Comparison of ENCODE assay signal across 22 cellular contexts in the genomic region with DNA sequence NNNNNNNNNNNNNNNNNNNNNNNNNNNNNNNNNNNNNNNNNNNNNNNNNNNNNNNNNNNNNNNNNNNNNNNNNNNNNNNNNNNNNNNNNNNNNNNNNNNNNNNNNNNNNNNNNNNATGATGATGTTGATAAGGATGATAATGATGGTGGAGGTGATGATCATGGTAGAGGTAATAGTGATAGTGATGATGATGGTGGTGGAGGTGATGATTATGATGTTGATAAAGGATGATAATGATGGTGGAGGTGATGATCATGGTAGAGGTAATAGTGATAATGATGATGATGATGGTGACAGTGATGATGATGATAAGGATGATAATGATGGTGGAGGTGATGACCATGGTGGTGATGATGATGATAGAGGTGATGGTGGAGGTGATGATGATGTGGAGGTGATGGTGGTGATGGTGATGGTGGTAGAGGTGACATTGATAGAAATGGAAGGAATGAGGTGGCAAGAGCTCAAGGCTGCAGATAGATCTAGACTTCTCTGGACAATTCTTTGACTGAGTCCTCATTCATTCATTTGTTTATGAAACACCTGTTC. TPM values are rescaled to one million over a fixed set of nuclear protein-coding genes. Genes with fewer than 3 reads are reported as not detected.
DNase-seq lines count a peak whose midpoint lies in the region; ATAC-seq, FAIRE-seq and TF ChIP-seq lines count a peak whose summit lies in the region.
"Had no signal": no experiment of that assay in that cellular context is flagged by ENCODE, and none has a peak within 500 bp of the region (broad histone marks: within the 10 kb centered on the region; RNA-seq: fewer than 3 reads in every experiment).

No MANE protein-coding gene starts in this region.

- no peaks in the 10 kb centered on the region for H3K36me3 ChIP-seq in Panc1 (ENCODE audit: control insufficient read depth, insufficient read depth, low read length)
- H3K36me3 ChIP-seq in keratinocyte (ENCODE audit: control insufficient read depth in 2 of 2, extremely low read depth in 1 of 2, insufficient read depth in 2 of 2, low read length in 2 of 2): no peaks in the 10 kb centered on the region

- no peaks in the 10 kb centered on the region for H3K27me3 Mint-ChIP-seq in activated naive CD4-positive, alpha-beta T cell treated with anti-CD3 and anti-CD28 coated beads for 36 hours (ENCODE audit: low read depth)

- CTCF ChIA-PET in activated naive CD4-positive, alpha-beta T cell treated with anti-CD3 and anti-CD28 coated beads for 36 hours (lab: Charles Lee): no interaction called here
- CTCF ChIA-PET in Panc1 (lab: Charles Lee): interaction anchor here (1.0 kb wide), 1 partner anchor 177 kb away, joined by 3 read pairs; no protein-coding TSS in a partner anchor

- H3K4me3 ChIP-seq in Panc1 (ENCODE audit: low read depth in 2 of 2, low read length in 2 of 2) (no peak overlapping the region), keratinocyte (ENCODE audit: control insufficient read depth in 2 of 3, extremely low read depth in 1 of 3, insufficient read depth in 2 of 3, low read depth in 1 of 3, low read length in 3 of 3) (peak overlapping the region in 1 of 3 experiments; percentile 11)
- H3K4me3 ChIP-seq: GM12878, GM23248, K562 had no signal

- no peak overlapping the region for H2AFZ ChIP-seq in keratinocyte (ENCODE audit: control insufficient read depth, low read length)
- H2AFZ ChIP-seq: GM23248 had no signal

- no TSS peak for BruUV-seq in Panc1 (replicated peaks; lab: Mats Ljungman, UMichigan)

- H3K79me2 ChIP-seq in keratinocyte (ENCODE audit: control insufficient read depth, insufficient read depth, low read length): peaks cover 5% of the 10 kb centered on the region

- H4K20me1 ChIP-seq in keratinocyte (ENCODE audit: control insufficient read depth, extremely low read depth, insufficient read depth, low read length): no peaks in the 10 kb centered on the region

- ATAC-seq in activated naive CD4-positive, alpha-beta T cell treated with anti-CD3 and anti-CD28 coated beads, Interleukin-2, amount 50 U/mL, for 72 hours: peak; percentile 16 to 26
- no peak for ATAC-seq in Panc1
- ATAC-seq in stimulated activated effector memory CD8-positive, alpha-beta T cell treated with anti-CD3 and anti-CD28 coated beads, Interleukin-12 subunit alpha, Interleukin-12 subunit beta, amount 100 ng/mL, for 72 hours: peak; percentile 61
- ATAC-seq in GM19351 (IDR thresholded peaks at IDR 0.05; ENCODE audit: unreplicated experiment): no peak
- ATAC-seq: GM12878, K562 had no signal

- H3K27me3 ChIP-seq in Panc1 (ENCODE audit: control insufficient read depth, insufficient read depth, low read length) (no peaks in the 10 kb centered on the region), keratinocyte (ENCODE audit: control insufficient read depth, extremely low read depth, insufficient read depth, low read length) (no peaks in the 10 kb centered on the region)

- dilution Hi-C loops in keratinocyte (cut with MboI; ENCODE audit: extremely low pct_ligation_motif_present, low sequenced_read_pairs): no loop called here

- no peaks in the 10 kb centered on the region for H3K4me1 Mint-ChIP-seq in activated naive CD4-positive, alpha-beta T cell treated with anti-CD3 and anti-CD28 coated beads for 36 hours (ENCODE audit: low read depth)
- H3K4me1 Mint-ChIP-seq in stimulated activated effector memory CD8-positive, alpha-beta T cell treated with anti-CD3 and anti-CD28 coated beads, Interleukin-12 subunit alpha, Interleukin-12 subunit beta, amount 100 ng/mL, for 72 hours: no peaks in the 10 kb centered on the region

- intact Hi-C loops in activated naive CD4-positive, alpha-beta T cell treated with anti-CD3 and anti-CD28 coated beads for 36 hours (cut with micrococcal nuclease): no loop called here
- intact Hi-C loops in Panc1 (cut with micrococcal nuclease; ENCODE audit: unreplicated experiment): no loop called here

- in situ Hi-C loops in Panc1 (cut with HindIII; ENCODE audit: low pct_unique_long_range_greater_than_20kb, low sequenced_read_pairs): no loop called here

- TF ChIP-seq CTCF in Panc1 (IDR thresholded peaks at IDR 0.05) (no peak), keratinocyte (optimal IDR thresholded peaks at IDR 0.05 in 1 of 3, IDR thresholded peaks at IDR 0.05 in 1 of 3, conservative IDR thresholded peaks at IDR 0.05 in 1 of 3; ENCODE audit: extremely low read depth in 1 of 3, insufficient read depth in 2 of 3, low read length in 3 of 3) (no peak)

- H3K4me1 ChIP-seq in Panc1 (ENCODE audit: control insufficient read depth, insufficient read depth, low read length) (peaks cover 35% of the 10 kb centered on the region), keratinocyte (ENCODE audit: control insufficient read depth, extremely low read depth, insufficient read depth, low read length) (peaks cover 21% of the 10 kb centered on the region)

- no peaks in the 10 kb centered on the region for H3K9me3 ChIP-seq in Panc1 (ENCODE audit: control insufficient read depth, insufficient read depth, low read depth, low read length)
- H3K9me3 ChIP-seq in keratinocyte (ENCODE audit: control insufficient read depth, low read depth, low read length): no peaks in the 10 kb centered on the region

- H3K27ac ChIP-seq in Panc1 (ENCODE audit: low read length) (peak overlapping the region; percentile 2), keratinocyte (ENCODE audit: control insufficient read depth, insufficient read depth, low read length) (no peak overlapping the region)
- H3K27ac ChIP-seq: GM23248 had no signal

- no peak for DNase-seq in activated naive CD4-positive, alpha-beta T cell treated with anti-CD3 and anti-CD28 coated beads, Interleukin-2, amount 50 U/mL, for 72 hours (ENCODE audit: low spot score in 2 of 2)
- no peak for DNase-seq in activated naive CD4-positive, alpha-beta T cell treated with anti-CD3 and anti-CD28 coated beads for 36 hours
- DNase-seq in Panc1 (ENCODE audit: low read depth, low spot score) (no peak), keratinocyte (ENCODE audit: low read depth, low spot score) (no peak), A172 (ENCODE audit: low spot score) (no peak), islet precursor cell (no peak)
- DNase-seq in stimulated activated effector memory CD8-positive, alpha-beta T cell treated with anti-CD3 and anti-CD28 coated beads, Interleukin-12 subunit alpha, Interleukin-12 subunit beta, amount 100 ng/mL, for 72 hours (ENCODE audit: low spot score in 2 of 2): no peak
- DNase-seq: 8988T, DND-41, GM23248, MV-4-11, NCI-H1436, NCI-H2029, NCI-H2171, NCI-H446, NCI-H748 treated with DMSO at 0.1 percent for 48 hours, PC-3 had no signal

- FAIRE-seq in keratinocyte (lab: Jason Lieb, UNC): no peak
- FAIRE-seq: G401.6, GM12878, K562 had no signal

- no peak overlapping the region for H3K27ac Mint-ChIP-seq in activated naive CD4-positive, alpha-beta T cell treated with anti-CD3 and anti-CD28 coated beads, Interleukin-2, amount 50 U/mL, for 72 hours
- H3K27ac Mint-ChIP-seq in activated naive CD4-positive, alpha-beta T cell treated with anti-CD3 and anti-CD28 coated beads for 36 hours: no peak overlapping the region
- H3K27ac Mint-ChIP-seq in stimulated activated effector memory CD8-positive, alpha-beta T cell treated with anti-CD3 and anti-CD28 coated beads, Interleukin-12 subunit alpha, Interleukin-12 subunit beta, amount 100 ng/mL, for 72 hours: no peak overlapping the region

- H3K4me2 ChIP-seq in keratinocyte (ENCODE audit: control insufficient read depth, extremely low read depth, insufficient read depth, low read depth, low read length): peak overlapping the region; percentile 80

- H3K9me1 ChIP-seq in keratinocyte (ENCODE audit: control insufficient read depth, extremely low read depth, insufficient read depth, low read length): no peaks in the 10 kb centered on the region

- no peaks in the 10 kb centered on the region for H3K36me3 Mint-ChIP-seq in activated naive CD4-positive, alpha-beta T cell treated with anti-CD3 and anti-CD28 coated beads, Interleukin-2, amount 50 U/mL, for 72 hours
- no peaks in the 10 kb centered on the region for H3K36me3 Mint-ChIP-seq in activated naive CD4-positive, alpha-beta T cell treated with anti-CD3 and anti-CD28 coated beads for 36 hours (ENCODE audit: low read depth)
- H3K36me3 Mint-ChIP-seq in stimulated activated effector memory CD8-positive, alpha-beta T cell treated with anti-CD3 and anti-CD28 coated beads, Interleukin-12 subunit alpha, Interleukin-12 subunit beta, amount 100 ng/mL, for 72 hours: no peaks in the 10 kb centered on the region

- no peak overlapping the region for H3K9ac ChIP-seq in keratinocyte (ENCODE audit: control insufficient read depth, extremely low read depth, insufficient read depth, low read length)
- H3K9ac ChIP-seq: GM23248 had no signal

- no peaks in the 10 kb centered on the region for H3K9me3 Mint-ChIP-seq in activated naive CD4-positive, alpha-beta T cell treated with anti-CD3 and anti-CD28 coated beads, Interleukin-2, amount 50 U/mL, for 72 hours
- H3K9me3 Mint-ChIP-seq in activated naive CD4-positive, alpha-beta T cell treated with anti-CD3 and anti-CD28 coated beads for 36 hours: no peaks in the 10 kb centered on the region
- H3K9me3 Mint-ChIP-seq in stimulated activated effector memory CD8-positive, alpha-beta T cell treated with anti-CD3 and anti-CD28 coated beads, Interleukin-12 subunit alpha, Interleukin-12 subunit beta, amount 100 ng/mL, for 72 hours: no peaks in the 10 kb centered on the region

- no peak overlapping the region for H3K4me3 Mint-ChIP-seq in activated naive CD4-positive, alpha-beta T cell treated with anti-CD3 and anti-CD28 coated beads for 36 hours
- no peak overlapping the region for H3K4me3 Mint-ChIP-seq in stimulated activated effector memory CD8-positive, alpha-beta T cell treated with anti-CD3 and anti-CD28 coated beads, Interleukin-12 subunit alpha, Interleukin-12 subunit beta, amount 100 ng/mL, for 72 hours

- POLR2A ChIA-PET in Panc1 (lab: Charles Lee): no interaction called here

RNA-seq across cellular contexts. Expression of a gene that starts 47.8 kb away (rescaled TPM):
- under 1 TPM in 1 of 2 donors, not detected in 1; 0.53 TPM for total RNA-seq in activated naive CD4-positive, alpha-beta T cell treated with anti-CD3 and anti-CD28 coated beads, Interleukin-2, amount 50 U/mL, for 72 hours
- under 1 TPM; 0.26 to 0.91 TPM for total RNA-seq in activated naive CD4-positive, alpha-beta T cell treated with anti-CD3 and anti-CD28 coated beads for 36 hours
- 62.4 TPM for total RNA-seq in Panc1 (2021; ENCODE audit: unreplicated experiment)
- polyA plus RNA-seq in Panc1 (2012; ENCODE audit: insufficient read length): 91.8 TPM
- polyA plus RNA-seq in keratinocyte: 3.8 to 9.7 TPM (median 4.3 TPM) in 3 replicates
- polyA plus RNA-seq in keratinocyte (2011; ENCODE audit: low read depth): 5.0 TPM
- 2.8 and 5.4 TPM in 2 replicates for polyA plus RNA-seq in keratinocyte (2011; cell fraction: cytosol; rRNA removed)
- polyA plus RNA-seq in keratinocyte (2011; cell fraction: nucleus; rRNA removed): 10.8 and 13.1 TPM in 2 replicates
- 5.5 and 15.2 TPM in 2 replicates for polyA plus RNA-seq in keratinocyte (2012; ENCODE audit: low replicate concordance)
- 4.1 to 13.5 TPM (median 4.9 TPM) in 3 replicates for polyA minus RNA-seq in keratinocyte
- polyA minus RNA-seq in keratinocyte (2011; cell fraction: cytosol; rRNA and poly(A)+ RNA removed): 11.1 TPM
- polyA minus RNA-seq in keratinocyte (2011; cell fraction: nucleus; rRNA and poly(A)+ RNA removed): 9.2 and 10.3 TPM in 2 replicates
- total RNA-seq in A172 (2014; rRNA removed; shearing (Covaris generic)): 27.1 and 30.2 TPM in 2 replicates
- polyA plus RNA-seq: GM12878, K562 had no signal

RNA-seq across cellular contexts. Expression of a gene that starts 49.8 kb away (rescaled TPM):
- not detected for total RNA-seq in activated naive CD4-positive, alpha-beta T cell treated with anti-CD3 and anti-CD28 coated beads, Interleukin-2, amount 50 U/mL, for 72 hours
- total RNA-seq in activated naive CD4-positive, alpha-beta T cell treated with anti-CD3 and anti-CD28 coated beads for 36 hours: not detected
- total RNA-seq in Panc1 (2021; ENCODE audit: unreplicated experiment): not detected
- polyA plus RNA-seq in Panc1 (2012; ENCODE audit: insufficient read length): not detected
- not detected in 3 replicates for polyA plus RNA-seq in keratinocyte
- not detected for polyA plus RNA-seq in keratinocyte (2011; ENCODE audit: low read depth)
- polyA plus RNA-seq in keratinocyte (2011; cell fraction: cytosol; rRNA removed): not detected in 2 replicates
- polyA plus RNA-seq in keratinocyte (2011; cell fraction: nucleus; rRNA removed): not detected in 2 replicates
- polyA plus RNA-seq in keratinocyte (2012; ENCODE audit: low replicate concordance): not detected in 2 replicates
- not detected in 3 replicates for polyA minus RNA-seq in keratinocyte
- not detected for polyA minus RNA-seq in keratinocyte (2011; cell fraction: cytosol; rRNA and poly(A)+ RNA removed)
- polyA minus RNA-seq in keratinocyte (2011; cell fraction: nucleus; rRNA and poly(A)+ RNA removed): not detected in 2 replicates
- not detected in 2 replicates for total RNA-seq in A172 (2014; rRNA removed; shearing (Covaris generic))
- total RNA-seq: GM12878, GM23248, K562, PC-3 had no signal
- polyA plus RNA-seq: BJ, GM12878, GM23248, K562 had no signal

Comparison
In these comparisons a context has a peak if more than half of its experiments do, and no peak if none do; other contexts are left out.
1. ATAC-seq: peak in activated naive CD4-positive, alpha-beta T cell treated with anti-CD3 and anti-CD28 coated beads, Interleukin-2, amount 50 U/mL, for 72 hours (2 of 2) and stimulated activated effector memory CD8-positive, alpha-beta T cell treated with anti-CD3 and anti-CD28 coated beads, Interleukin-12 subunit alpha, Interleukin-12 subunit beta, amount 100 ng/mL, for 72 hours (single experiment); none in Panc1 (single experiment) and GM19351 (single experiment).
2. RNA of a gene that starts 47.8 kb away (total RNA-seq): 62.4 TPM in Panc1 (single experiment) and 27.1 to 30.2 TPM in A172; 0.26 to 0.91 TPM in activated naive CD4-positive, alpha-beta T cell treated with anti-CD3 and anti-CD28 coated beads for 36 hours and 0.53 TPM in activated naive CD4-positive, alpha-beta T cell treated with anti-CD3 and anti-CD28 coated beads, Interleukin-2, amount 50 U/mL, for 72 hours; every median in the first group is over 10 times any median in the second.